ENCODE assay signal across 1 cellular context in the genomic region with DNA sequence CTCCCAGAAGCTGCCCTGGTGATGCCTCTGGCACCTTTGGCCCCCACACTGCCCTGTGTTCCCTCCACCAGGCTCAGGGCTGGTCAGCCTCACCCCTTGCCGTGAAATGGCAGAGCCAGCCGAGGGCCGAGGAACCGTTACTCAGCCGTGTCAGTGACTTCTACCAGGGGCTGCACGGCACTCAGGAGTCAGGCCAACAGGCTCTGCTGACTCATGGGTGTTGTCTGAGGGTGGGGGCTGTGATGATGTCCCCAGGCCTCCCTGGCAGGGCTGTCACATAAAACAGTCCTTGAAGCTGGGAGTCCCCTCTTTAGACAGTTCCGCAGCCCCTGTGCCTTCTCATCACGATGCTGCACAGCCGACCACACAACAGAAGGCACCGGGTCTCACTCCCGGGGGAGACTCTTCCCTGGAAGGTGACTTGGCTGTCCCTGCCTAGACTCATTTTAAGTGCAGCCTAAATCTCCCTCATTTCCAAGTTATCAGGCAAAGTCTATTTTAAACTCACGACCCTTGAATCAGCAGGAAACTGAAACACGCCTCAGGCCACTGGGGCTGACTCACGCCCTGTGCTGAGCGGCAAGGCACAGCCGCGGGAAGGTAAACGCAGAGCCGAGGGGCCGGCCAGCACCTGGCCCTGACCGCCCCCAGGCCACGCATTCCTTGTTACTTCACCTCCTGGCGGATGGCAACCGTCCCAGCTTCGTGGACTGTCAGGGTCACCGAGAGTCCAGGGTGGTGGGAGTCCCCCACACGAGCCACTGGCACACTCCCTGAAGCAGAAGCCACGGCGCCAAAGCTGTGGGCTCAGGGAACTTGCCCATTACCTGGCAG.
TF ChIP-seq lines count a peak whose summit lies in the region.

No MANE protein-coding gene starts in this region.

TF ChIP-seq in K562, 482 proteins besides CTCF, POLR2A, EP300 and RAD21 (continued from another document and continues in another):
- TF ChIP-seq ZNF592 (IDR thresholded peaks at IDR 0.05) (peak; percentile 63), EGR1 (conservative IDR thresholded peaks at IDR 0.05) (0 out of 2 replicates have a peak, but pooled peaks have one; percentile 4), RFX7 (CRISPR knock-in tag; IDR thresholded peaks at IDR 0.05) (no peak), CHD1 (IDR thresholded peaks at IDR 0.05; ENCODE audit: low read length) (no peak), UBTF (IDR thresholded peaks at IDR 0.05; ENCODE audit: borderline replicate concordance in 1 of 2, low read depth in 2 of 2, low read length in 2 of 2) (peak; percentile 16 to 48; a peak in 2 of 4 replicates), ZNF324 (CRISPR knock-in tag; IDR thresholded peaks at IDR 0.05) (no peak), NR4A1 (CRISPR knock-in tag; IDR thresholded peaks at IDR 0.05) (no peak), NR4A1 (tag; IDR thresholded peaks at IDR 0.05) (no peak), HNRNPL (IDR thresholded peaks at IDR 0.05; ENCODE audit: low read depth, low read length) (no peak), ZC3H11A (IDR thresholded peaks at IDR 0.05; ENCODE audit: low read depth, low read length) (no peak), SMARCA4 (IDR thresholded peaks at IDR 0.05) (peak; percentile 64; the same call in 1 of the 2 replicates), CREB1 (IDR thresholded peaks at IDR 0.05) (0 out of 2 replicates have a peak, but pooled peaks have one; percentile 8), CREB1 (CRISPR knock-in tag; IDR thresholded peaks at IDR 0.05) (no peak), MAZ (CRISPR knock-in tag; conservative IDR thresholded peaks at IDR 0.05 in 1 of 2, IDR thresholded peaks at IDR 0.05 in 1 of 2) (peak; percentile 59 to 86; a peak in 3 of 4 replicates), ZNF316 (IDR thresholded peaks at IDR 0.05) (peak; percentile 88), RBM22 (IDR thresholded peaks at IDR 0.05; ENCODE audit: low read depth, low read length, poor library complexity, severe bottlenecking) (peak; percentile 67), MIER1 (IDR thresholded peaks at IDR 0.05; ENCODE audit: low read depth) (no peak), FOXA1 (IDR thresholded peaks at IDR 0.05; ENCODE audit: borderline replicate concordance) (no peak), SMAD1 (IDR thresholded peaks at IDR 0.05; ENCODE audit: low read depth, low read length, partially characterized antibody) (no peak), GABPB1 (CRISPR knock-in tag; IDR thresholded peaks at IDR 0.05) (0 out of 2 replicates have a peak, but pooled peaks have one; percentile 33), KDM2B (CRISPR knock-in tag; IDR thresholded peaks at IDR 0.05) (no peak), U2AF1 (optimal IDR thresholded peaks at IDR 0.05; ENCODE audit: low read depth, low read length) (no peak), SNIP1 (IDR thresholded peaks at IDR 0.05; ENCODE audit: low read depth) (no peak), L3MBTL2 (IDR thresholded peaks at IDR 0.05) (no peak; the same call in 1 of the 2 replicates), PHF21A (IDR thresholded peaks at IDR 0.05; ENCODE audit: borderline replicate concordance, low read depth) (no peak), SIN3A (IDR thresholded peaks at IDR 0.05; ENCODE audit: borderline replicate concordance in 2 of 2, control insufficient read depth in 1 of 2, low read depth in 2 of 2, low read length in 2 of 2) (peak in 1 of 2 experiments; percentile 61; a peak in 1 of 4 replicates), MAFF (IDR thresholded peaks at IDR 0.05; ENCODE audit: low read length) (peak; percentile 51), ZNF395 (CRISPR knock-in tag; IDR thresholded peaks at IDR 0.05) (0 out of 2 replicates have a peak, but pooled peaks have one; percentile 33), KHSRP (IDR thresholded peaks at IDR 0.05) (no peak), ZNF431 (CRISPR knock-in tag; IDR thresholded peaks at IDR 0.05) (no peak), DPF2 (IDR thresholded peaks at IDR 0.05) (peak; percentile 79), SAP30 (IDR thresholded peaks at IDR 0.05; ENCODE audit: borderline replicate concordance, insufficient read depth, low read depth, low read length, poor library complexity, severe bottlenecking) (peak; percentile 17), RUNX1 (IDR thresholded peaks at IDR 0.05; ENCODE audit: low read depth) (0 out of 2 replicates have a peak, but pooled peaks have one; percentile 23)
- TF ChIP-seq, protein P1, sequence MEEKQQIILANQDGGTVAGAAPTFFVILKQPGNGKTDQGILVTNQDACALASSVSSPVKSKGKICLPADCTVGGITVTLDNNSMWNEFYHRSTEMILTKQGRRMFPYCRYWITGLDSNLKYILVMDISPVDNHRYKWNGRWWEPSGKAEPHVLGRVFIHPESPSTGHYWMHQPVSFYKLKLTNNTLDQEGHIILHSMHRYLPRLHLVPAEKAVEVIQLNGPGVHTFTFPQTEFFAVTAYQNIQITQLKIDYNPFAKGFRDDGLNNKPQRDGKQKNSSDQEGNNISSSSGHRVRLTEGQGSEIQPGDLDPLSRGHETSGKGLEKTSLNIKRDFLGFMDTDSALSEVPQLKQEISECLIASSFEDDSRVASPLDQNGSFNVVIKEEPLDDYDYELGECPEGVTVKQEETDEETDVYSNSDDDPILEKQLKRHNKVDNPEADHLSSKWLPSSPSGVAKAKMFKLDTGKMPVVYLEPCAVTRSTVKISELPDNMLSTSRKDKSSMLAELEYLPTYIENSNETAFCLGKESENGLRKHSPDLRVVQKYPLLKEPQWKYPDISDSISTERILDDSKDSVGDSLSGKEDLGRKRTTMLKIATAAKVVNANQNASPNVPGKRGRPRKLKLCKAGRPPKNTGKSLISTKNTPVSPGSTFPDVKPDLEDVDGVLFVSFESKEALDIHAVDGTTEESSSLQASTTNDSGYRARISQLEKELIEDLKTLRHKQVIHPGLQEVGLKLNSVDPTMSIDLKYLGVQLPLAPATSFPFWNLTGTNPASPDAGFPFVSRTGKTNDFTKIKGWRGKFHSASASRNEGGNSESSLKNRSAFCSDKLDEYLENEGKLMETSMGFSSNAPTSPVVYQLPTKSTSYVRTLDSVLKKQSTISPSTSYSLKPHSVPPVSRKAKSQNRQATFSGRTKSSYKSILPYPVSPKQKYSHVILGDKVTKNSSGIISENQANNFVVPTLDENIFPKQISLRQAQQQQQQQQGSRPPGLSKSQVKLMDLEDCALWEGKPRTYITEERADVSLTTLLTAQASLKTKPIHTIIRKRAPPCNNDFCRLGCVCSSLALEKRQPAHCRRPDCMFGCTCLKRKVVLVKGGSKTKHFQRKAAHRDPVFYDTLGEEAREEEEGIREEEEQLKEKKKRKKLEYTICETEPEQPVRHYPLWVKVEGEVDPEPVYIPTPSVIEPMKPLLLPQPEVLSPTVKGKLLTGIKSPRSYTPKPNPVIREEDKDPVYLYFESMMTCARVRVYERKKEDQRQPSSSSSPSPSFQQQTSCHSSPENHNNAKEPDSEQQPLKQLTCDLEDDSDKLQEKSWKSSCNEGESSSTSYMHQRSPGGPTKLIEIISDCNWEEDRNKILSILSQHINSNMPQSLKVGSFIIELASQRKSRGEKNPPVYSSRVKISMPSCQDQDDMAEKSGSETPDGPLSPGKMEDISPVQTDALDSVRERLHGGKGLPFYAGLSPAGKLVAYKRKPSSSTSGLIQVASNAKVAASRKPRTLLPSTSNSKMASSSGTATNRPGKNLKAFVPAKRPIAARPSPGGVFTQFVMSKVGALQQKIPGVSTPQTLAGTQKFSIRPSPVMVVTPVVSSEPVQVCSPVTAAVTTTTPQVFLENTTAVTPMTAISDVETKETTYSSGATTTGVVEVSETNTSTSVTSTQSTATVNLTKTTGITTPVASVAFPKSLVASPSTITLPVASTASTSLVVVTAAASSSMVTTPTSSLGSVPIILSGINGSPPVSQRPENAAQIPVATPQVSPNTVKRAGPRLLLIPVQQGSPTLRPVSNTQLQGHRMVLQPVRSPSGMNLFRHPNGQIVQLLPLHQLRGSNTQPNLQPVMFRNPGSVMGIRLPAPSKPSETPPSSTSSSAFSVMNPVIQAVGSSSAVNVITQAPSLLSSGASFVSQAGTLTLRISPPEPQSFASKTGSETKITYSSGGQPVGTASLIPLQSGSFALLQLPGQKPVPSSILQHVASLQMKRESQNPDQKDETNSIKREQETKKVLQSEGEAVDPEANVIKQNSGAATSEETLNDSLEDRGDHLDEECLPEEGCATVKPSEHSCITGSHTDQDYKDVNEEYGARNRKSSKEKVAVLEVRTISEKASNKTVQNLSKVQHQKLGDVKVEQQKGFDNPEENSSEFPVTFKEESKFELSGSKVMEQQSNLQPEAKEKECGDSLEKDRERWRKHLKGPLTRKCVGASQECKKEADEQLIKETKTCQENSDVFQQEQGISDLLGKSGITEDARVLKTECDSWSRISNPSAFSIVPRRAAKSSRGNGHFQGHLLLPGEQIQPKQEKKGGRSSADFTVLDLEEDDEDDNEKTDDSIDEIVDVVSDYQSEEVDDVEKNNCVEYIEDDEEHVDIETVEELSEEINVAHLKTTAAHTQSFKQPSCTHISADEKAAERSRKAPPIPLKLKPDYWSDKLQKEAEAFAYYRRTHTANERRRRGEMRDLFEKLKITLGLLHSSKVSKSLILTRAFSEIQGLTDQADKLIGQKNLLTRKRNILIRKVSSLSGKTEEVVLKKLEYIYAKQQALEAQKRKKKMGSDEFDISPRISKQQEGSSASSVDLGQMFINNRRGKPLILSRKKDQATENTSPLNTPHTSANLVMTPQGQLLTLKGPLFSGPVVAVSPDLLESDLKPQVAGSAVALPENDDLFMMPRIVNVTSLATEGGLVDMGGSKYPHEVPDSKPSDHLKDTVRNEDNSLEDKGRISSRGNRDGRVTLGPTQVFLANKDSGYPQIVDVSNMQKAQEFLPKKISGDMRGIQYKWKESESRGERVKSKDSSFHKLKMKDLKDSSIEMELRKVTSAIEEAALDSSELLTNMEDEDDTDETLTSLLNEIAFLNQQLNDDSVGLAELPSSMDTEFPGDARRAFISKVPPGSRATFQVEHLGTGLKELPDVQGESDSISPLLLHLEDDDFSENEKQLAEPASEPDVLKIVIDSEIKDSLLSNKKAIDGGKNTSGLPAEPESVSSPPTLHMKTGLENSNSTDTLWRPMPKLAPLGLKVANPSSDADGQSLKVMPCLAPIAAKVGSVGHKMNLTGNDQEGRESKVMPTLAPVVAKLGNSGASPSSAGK (IDR thresholded peaks at IDR 0.05), result 0 out of 2 replicates have a peak, but pooled peaks have one; percentile 10
- TF ChIP-seq, protein P2, sequence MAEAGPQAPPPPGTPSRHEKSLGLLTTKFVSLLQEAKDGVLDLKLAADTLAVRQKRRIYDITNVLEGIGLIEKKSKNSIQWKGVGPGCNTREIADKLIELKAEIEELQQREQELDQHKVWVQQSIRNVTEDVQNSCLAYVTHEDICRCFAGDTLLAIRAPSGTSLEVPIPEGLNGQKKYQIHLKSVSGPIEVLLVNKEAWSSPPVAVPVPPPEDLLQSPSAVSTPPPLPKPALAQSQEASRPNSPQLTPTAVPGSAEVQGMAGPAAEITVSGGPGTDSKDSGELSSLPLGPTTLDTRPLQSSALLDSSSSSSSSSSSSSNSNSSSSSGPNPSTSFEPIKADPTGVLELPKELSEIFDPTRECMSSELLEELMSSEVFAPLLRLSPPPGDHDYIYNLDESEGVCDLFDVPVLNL (CRISPR knock-in tag; IDR thresholded peaks at IDR 0.05; ENCODE audit: low read depth), result no peak
